Comparison of ENCODE assay signal across 23 cellular contexts in genomic region chr4:88584471-88584900, GRCh38. TPM values are rescaled to one million over a fixed set of nuclear protein-coding genes. Genes with fewer than 3 reads are reported as not detected.
DNase-seq lines count a peak whose midpoint lies in the region; ATAC-seq, FAIRE-seq and TF ChIP-seq lines count a peak whose summit lies in the region.
"Had no signal": no experiment of that assay in that cellular context is flagged by ENCODE, and none has a peak within 500 bp of the region (broad histone marks: within the 10 kb centered on the region; RNA-seq: fewer than 3 reads in every experiment).

No MANE protein-coding gene starts in this region.

- WGBS in IMR-90 (ENCODE audit: extremely low coverage in 2 of 2, insufficient read length in 1 of 2), 2 experiments: no CpG with 5 or more reads among the region's 2 CpGs
- 65 to 67% methylated on average over 2 of the region's 2 CpGs for WGBS in thyroid gland, 2 donors

- H2BK15ac ChIP-seq in IMR-90 (ENCODE audit: low read depth, low read length): peak overlapping the region; percentile 37; the same call in 2 of the 3 replicates

- H3K27ac ChIP-seq in IMR-90 (ENCODE audit: insufficient read depth, low read length): no peak overlapping the region
- no peak overlapping the region for H3K27ac ChIP-seq in thyroid gland
- H3K27ac ChIP-seq: C4-2B, GM23248, SJCRH30 had no signal

- H3K18ac ChIP-seq in IMR-90 (ENCODE audit: low read depth, low read length): no peak overlapping the region

- H3K4me3 ChIP-seq in IMR-90 (ENCODE audit: insufficient read depth, low read depth, low read length): no peak overlapping the region
- H3K4me3 ChIP-seq in thyroid gland (replicated peaks in 1 of 3): no peak overlapping the region
- H3K4me3 ChIP-seq: GM12878, GM23248, K562, MG63, SJCRH30 had no signal

- H3K9me3 ChIP-seq in IMR-90 (ENCODE audit: control insufficient read depth, insufficient read depth, low read length) (no peaks in the 10 kb centered on the region), thyroid gland (no peaks in the 10 kb centered on the region)
- H3K9me3 ChIP-seq: MG63 had no signal

- H3K56ac ChIP-seq in IMR-90 (ENCODE audit: extremely low read depth, insufficient read depth, low read length): no peak overlapping the region

- peak; percentile 84 for FAIRE-seq in D721Med (lab: Jason Lieb, UNC)
- FAIRE-seq: GM12878, HepG2, K562 had no signal

- 0 out of 2 replicates have a peak, but pooled peaks cover 3% of the 10 kb centered on the region for H3K9me1 ChIP-seq in IMR-90 (ENCODE audit: insufficient read depth, low read length)

- POLR2A ChIA-PET in IMR-90 (lab: Charles Lee; ENCODE audit: unreplicated experiment): no interaction called here

- in situ Hi-C loops in IMR-90 (cut with MboI; ENCODE audit: low sequenced_read_pairs): no loop called here

- no peak overlapping the region for H3K23ac ChIP-seq in IMR-90 (ENCODE audit: low read depth, low read length)

- H3K4me1 ChIP-seq in IMR-90 (ENCODE audit: control insufficient read depth, insufficient read depth, low read length): no peaks in the 10 kb centered on the region
- no peaks in the 10 kb centered on the region for H3K4me1 ChIP-seq in thyroid gland
- H3K4me1 ChIP-seq: SJCRH30 had no signal

- H2AK5ac ChIP-seq in IMR-90 (ENCODE audit: low read depth, low read length): no peak overlapping the region; the same call in 1 of the 2 replicates

- ATAC-seq in IMR-90 (ENCODE audit: low read depth) (no peak), HG02798 (IDR thresholded peaks at IDR 0.05; ENCODE audit: poor library complexity, unreplicated experiment) (no peak)
- ATAC-seq: GM12878, HepG2, K562, SK-N-SH treated with all-trans-retinoic acid at 6 μM for 48 hours had no signal

- H3K4ac ChIP-seq in IMR-90 (ENCODE audit: low read depth, low read length): no peak overlapping the region

- no peak overlapping the region for H4K91ac ChIP-seq in IMR-90 (ENCODE audit: insufficient read depth, low read depth, low read length)

- H2BK120ac ChIP-seq in IMR-90 (ENCODE audit: low read depth, low read length): peak overlapping the region; percentile 46

- BruUV-seq in IMR-90 (replicated peaks; lab: Mats Ljungman, UMichigan): no TSS peak

- TF ChIP-seq POLR2A in IMR-90 (IDR thresholded peaks at IDR 0.05; ENCODE audit: low read depth, low read length) (no peak), thyroid gland (IDR thresholded peaks at IDR 0.05) (no peak)

- H3K36me3 ChIP-seq in IMR-90 (ENCODE audit: control insufficient read depth, insufficient read depth, low read length) (no peaks in the 10 kb centered on the region), thyroid gland (no peaks in the 10 kb centered on the region)
- H3K36me3 ChIP-seq: MG63, SJCRH30 had no signal

- peak overlapping the region; percentile 51; the same call in 1 of the 2 replicates for H3K14ac ChIP-seq in IMR-90 (replicated peaks; ENCODE audit: low read depth, low read length)

- dilution Hi-C loops in IMR-90 (cut with HindIII; ENCODE audit: low sequenced_read_pairs, unreplicated experiment): no loop called here

- no peak for TF ChIP-seq CTCF in D721Med (IDR thresholded peaks at IDR 0.05; ENCODE audit: insufficient read depth, missing control alignments)
- no peak for TF ChIP-seq CTCF in IMR-90 (conservative IDR thresholded peaks at IDR 0.05; ENCODE audit: low read depth, low read length)
- no peak for TF ChIP-seq CTCF in thyroid gland (IDR thresholded peaks at IDR 0.05)

- no peak overlapping the region for H2BK5ac ChIP-seq in IMR-90 (ENCODE audit: low read depth, low read length, poor library complexity, severe bottlenecking)

- intact Hi-C loops in IMR-90 (cut with micrococcal nuclease): no loop called here
- intact Hi-C loops in thyroid gland (cut with DNase I): no loop called here

- TF ChIP-seq RAD21 in IMR-90 (IDR thresholded peaks at IDR 0.05; ENCODE audit: low read length): no peak

- H3K79me1 ChIP-seq in IMR-90 (ENCODE audit: low read depth in 1 of 2, low read length in 2 of 2): peaks cover 0 to 2% of the 10 kb centered on the region in 2 experiments; a peak in 1 of 4 replicates

- CTCF ChIA-PET in IMR-90 (lab: Yijun Ruan, JAX): interaction anchor here (0.6 to 1.4 kb wide), 2 partner anchors 9 to 174 kb away, joined by 3 to 9 read pairs; no protein-coding TSS in a partner anchor

- no peak overlapping the region for H2AK9ac ChIP-seq in IMR-90 (replicated peaks; ENCODE audit: low read depth, low read length, poor library complexity)

- no peak overlapping the region for H4K8ac ChIP-seq in IMR-90 (ENCODE audit: low read depth in 2 of 2, low read length in 2 of 2)

- H2BK20ac ChIP-seq in IMR-90 (ENCODE audit: low read depth, low read length): no peak overlapping the region

- H4K20me1 ChIP-seq in IMR-90 (ENCODE audit: insufficient read depth, low read length): no peaks in the 10 kb centered on the region

- no peak overlapping the region for H3K9ac ChIP-seq in IMR-90 (ENCODE audit: low read depth, low read length)
- H3K9ac ChIP-seq: GM23248 had no signal

- H3K4me2 ChIP-seq in IMR-90 (ENCODE audit: low read depth, low read length): no peak overlapping the region

- no peaks in the 10 kb centered on the region for H3K27me3 ChIP-seq in IMR-90 (ENCODE audit: control insufficient read depth, insufficient read depth, low read length)
- no peaks in the 10 kb centered on the region for H3K27me3 ChIP-seq in thyroid gland
- H3K27me3 ChIP-seq: MG63, SJCRH30 had no signal

- H4K5ac ChIP-seq in IMR-90 (ENCODE audit: low read depth, low read length): no peak overlapping the region

- DNase-seq in D721Med (ENCODE audit: insufficient read length, low spot score) (no peak), IMR-90 (no peak), NCI-H82 (lab: John Stamatoyannopoulos, UW) (peak; percentile 88), cerebellar cortex (ENCODE audit: low spot score) (peak; percentile 87), thyroid gland (no peak)
- DNase-seq in stimulated activated CD8-positive, alpha-beta memory T cell treated with anti-CD3 and anti-CD28 coated beads, Interleukin-4, amount 100 ng/mL, for 48 hours: no peak
- DNase-seq: CD8-positive, alpha-beta memory T cell; DMS53; GDM1; H7; MG63; NCI-H1105 treated with DMSO at 0.1 percent for 48 hours; NCI-H146; NCI-H2029 treated with DMSO at 0.1 percent for 48 hours; NCI-H69; SJCRH30 had no signal

- no peak overlapping the region for H2AFZ ChIP-seq in IMR-90 (replicated peaks; ENCODE audit: low read length, poor library complexity)
- H2AFZ ChIP-seq: GM23248 had no signal

TF ChIP-seq in IMR-90, 13 proteins besides CTCF, POLR2A, EP300 and RAD21:
- TF ChIP-seq USF2 (IDR thresholded peaks at IDR 0.05; ENCODE audit: low read depth, low read length) (no peak), MAZ (IDR thresholded peaks at IDR 0.05; ENCODE audit: borderline replicate concordance, low read depth, low read length) (no peak), ELK1 (IDR thresholded peaks at IDR 0.05; ENCODE audit: borderline replicate concordance, low read depth, low read length) (no peak), MXI1 (IDR thresholded peaks at IDR 0.05; ENCODE audit: borderline replicate concordance, low read depth, low read length) (no peak), RFX5 (IDR thresholded peaks at IDR 0.05; ENCODE audit: low read depth, low read length) (no peak), SMC3 (IDR thresholded peaks at IDR 0.05; ENCODE audit: low read depth, low read length) (no peak), RCOR1 (IDR thresholded peaks at IDR 0.05; ENCODE audit: insufficient replicate concordance, low read length) (no peak), CHD1 (IDR thresholded peaks at IDR 0.05; ENCODE audit: low read depth, low read length) (no peak), NFE2L2 (IDR thresholded peaks at IDR 0.05; ENCODE audit: low read depth, low read length) (no peak), CEBPB (IDR thresholded peaks at IDR 0.05; ENCODE audit: low read depth, low read length) (no peak), BHLHE40 (IDR thresholded peaks at IDR 0.05; ENCODE audit: low read depth, low read length) (no peak)
TF ChIP-seq in IMR-90: peak in this region for 0.

RNA-seq across cellular contexts. Expression of gene HERC3, which starts 7.8 kb away (rescaled TPM):
- 9.5 and 13.1 TPM in 2 replicates for total RNA-seq in IMR-90 (2012; rRNA removed)
- 6.5 and 8.9 TPM in 2 replicates for polyA plus RNA-seq in IMR-90 (2012; rRNA removed)
- polyA plus RNA-seq in IMR-90 (2012; cell fraction: cytosol; rRNA removed): 2.2 and 2.7 TPM in 2 replicates
- polyA plus RNA-seq in IMR-90 (2012; cell fraction: nucleus; rRNA removed; ENCODE audit: low replicate concordance): 3.0 and 9.7 TPM in 2 replicates
- 10 to 100 TPM; 37.4 to 75.4 (median 47.8) TPM for total RNA-seq in thyroid gland

Comparison
In these comparisons a context has a peak if more than half of its experiments do, and no peak if none do; other contexts are left out.
1. DNase-seq: peak in NCI-H82 (single experiment) and cerebellar cortex (single experiment); none in D721Med (single experiment), IMR-90 (single experiment), stimulated activated CD8-positive, alpha-beta memory T cell treated with anti-CD3 and anti-CD28 coated beads, Interleukin-4, amount 100 ng/mL, for 48 hours (single experiment) and thyroid gland (0 of 2).